ENCODE assay signal across 1 cellular context in the genomic region with DNA sequence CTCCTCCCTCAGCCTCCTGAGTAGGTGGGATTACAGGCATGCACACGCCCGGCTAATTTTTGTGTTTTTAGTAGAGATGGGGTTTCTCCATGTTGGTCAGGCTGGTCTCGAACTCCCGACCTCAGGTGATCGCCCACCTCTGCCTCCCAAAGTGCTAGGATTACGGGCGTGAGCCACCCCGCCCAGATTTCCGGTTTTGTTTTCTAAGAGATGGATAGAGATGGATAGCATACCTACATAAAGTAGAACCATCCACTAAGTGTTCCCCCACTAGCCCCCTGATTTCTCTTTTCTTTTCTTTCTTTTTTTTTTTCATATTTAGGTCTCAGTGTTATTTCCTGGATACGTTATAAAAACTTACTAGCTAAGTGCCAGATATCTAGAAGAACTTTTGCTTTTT.
TF ChIP-seq lines count a peak whose summit lies in the region.

No MANE protein-coding gene starts in this region.

TF ChIP-seq in GM12878, 131 proteins besides CTCF, POLR2A, EP300 and RAD21 (continued from another document):
- TF ChIP-seq, protein P1, sequence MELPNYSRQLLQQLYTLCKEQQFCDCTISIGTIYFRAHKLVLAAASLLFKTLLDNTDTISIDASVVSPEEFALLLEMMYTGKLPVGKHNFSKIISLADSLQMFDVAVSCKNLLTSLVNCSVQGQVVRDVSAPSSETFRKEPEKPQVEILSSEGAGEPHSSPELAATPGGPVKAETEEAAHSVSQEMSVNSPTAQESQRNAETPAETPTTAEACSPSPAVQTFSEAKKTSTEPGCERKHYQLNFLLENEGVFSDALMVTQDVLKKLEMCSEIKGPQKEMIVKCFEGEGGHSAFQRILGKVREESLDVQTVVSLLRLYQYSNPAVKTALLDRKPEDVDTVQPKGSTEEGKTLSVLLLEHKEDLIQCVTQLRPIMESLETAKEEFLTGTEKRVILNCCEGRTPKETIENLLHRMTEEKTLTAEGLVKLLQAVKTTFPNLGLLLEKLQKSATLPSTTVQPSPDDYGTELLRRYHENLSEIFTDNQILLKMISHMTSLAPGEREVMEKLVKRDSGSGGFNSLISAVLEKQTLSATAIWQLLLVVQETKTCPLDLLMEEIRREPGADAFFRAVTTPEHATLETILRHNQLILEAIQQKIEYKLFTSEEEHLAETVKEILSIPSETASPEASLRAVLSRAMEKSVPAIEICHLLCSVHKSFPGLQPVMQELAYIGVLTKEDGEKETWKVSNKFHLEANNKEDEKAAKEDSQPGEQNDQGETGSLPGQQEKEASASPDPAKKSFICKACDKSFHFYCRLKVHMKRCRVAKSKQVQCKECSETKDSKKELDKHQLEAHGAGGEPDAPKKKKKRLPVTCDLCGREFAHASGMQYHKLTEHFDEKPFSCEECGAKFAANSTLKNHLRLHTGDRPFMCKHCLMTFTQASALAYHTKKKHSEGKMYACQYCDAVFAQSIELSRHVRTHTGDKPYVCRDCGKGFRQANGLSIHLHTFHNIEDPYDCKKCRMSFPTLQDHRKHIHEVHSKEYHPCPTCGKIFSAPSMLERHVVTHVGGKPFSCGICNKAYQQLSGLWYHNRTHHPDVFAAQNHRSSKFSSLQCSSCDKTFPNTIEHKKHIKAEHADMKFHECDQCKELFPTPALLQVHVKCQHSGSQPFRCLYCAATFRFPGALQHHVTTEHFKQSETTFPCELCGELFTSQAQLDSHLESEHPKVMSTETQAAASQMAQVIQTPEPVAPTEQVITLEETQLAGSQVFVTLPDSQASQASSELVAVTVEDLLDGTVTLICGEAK (IDR thresholded peaks at IDR 0.05; ENCODE audit: borderline replicate concordance), result no peak
- TF ChIP-seq RCOR1 (conservative IDR thresholded peaks at IDR 0.05; ENCODE audit: low read depth, low read length) (no peak), BHLHE40 (IDR thresholded peaks at IDR 0.05; ENCODE audit: borderline replicate concordance in 1 of 2, low read depth in 2 of 2, low read length in 1 of 2) (no peak), ESRRA (IDR thresholded peaks at IDR 0.05; ENCODE audit: low read length) (no peak), CHD2 (IDR thresholded peaks at IDR 0.05; ENCODE audit: borderline replicate concordance, low read depth, low read length) (no peak), BCL11A (IDR thresholded peaks at IDR 0.05; ENCODE audit: low read depth, low read length) (no peak), NR2C1 (IDR thresholded peaks at IDR 0.05) (no peak), MEF2A (IDR thresholded peaks at IDR 0.05; ENCODE audit: insufficient read depth, low read depth, low read length) (no peak), TARDBP (IDR thresholded peaks at IDR 0.05; ENCODE audit: borderline replicate concordance) (no peak)
- TF ChIP-seq, protein P2, sequence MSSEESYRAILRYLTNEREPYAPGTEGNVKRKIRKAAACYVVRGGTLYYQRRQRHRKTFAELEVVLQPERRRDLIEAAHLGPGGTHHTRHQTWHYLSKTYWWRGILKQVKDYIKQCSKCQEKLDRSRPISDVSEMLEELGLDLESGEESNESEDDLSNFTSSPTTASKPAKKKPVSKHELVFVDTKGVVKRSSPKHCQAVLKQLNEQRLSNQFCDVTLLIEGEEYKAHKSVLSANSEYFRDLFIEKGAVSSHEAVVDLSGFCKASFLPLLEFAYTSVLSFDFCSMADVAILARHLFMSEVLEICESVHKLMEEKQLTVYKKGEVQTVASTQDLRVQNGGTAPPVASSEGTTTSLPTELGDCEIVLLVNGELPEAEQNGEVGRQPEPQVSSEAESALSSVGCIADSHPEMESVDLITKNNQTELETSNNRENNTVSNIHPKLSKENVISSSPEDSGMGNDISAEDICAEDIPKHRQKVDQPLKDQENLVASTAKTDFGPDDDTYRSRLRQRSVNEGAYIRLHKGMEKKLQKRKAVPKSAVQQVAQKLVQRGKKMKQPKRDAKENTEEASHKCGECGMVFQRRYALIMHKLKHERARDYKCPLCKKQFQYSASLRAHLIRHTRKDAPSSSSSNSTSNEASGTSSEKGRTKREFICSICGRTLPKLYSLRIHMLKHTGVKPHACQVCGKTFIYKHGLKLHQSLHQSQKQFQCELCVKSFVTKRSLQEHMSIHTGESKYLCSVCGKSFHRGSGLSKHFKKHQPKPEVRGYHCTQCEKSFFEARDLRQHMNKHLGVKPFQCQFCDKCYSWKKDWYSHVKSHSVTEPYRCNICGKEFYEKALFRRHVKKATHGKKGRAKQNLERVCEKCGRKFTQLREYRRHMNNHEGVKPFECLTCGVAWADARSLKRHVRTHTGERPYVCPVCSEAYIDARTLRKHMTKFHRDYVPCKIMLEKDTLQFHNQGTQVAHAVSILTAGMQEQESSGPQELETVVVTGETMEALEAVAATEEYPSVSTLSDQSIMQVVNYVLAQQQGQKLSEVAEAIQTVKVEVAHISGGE (CRISPR knock-in tag; IDR thresholded peaks at IDR 0.05), result no peak
